31 cellular contexts compared by ENCODE assay signal in the genomic region with DNA sequence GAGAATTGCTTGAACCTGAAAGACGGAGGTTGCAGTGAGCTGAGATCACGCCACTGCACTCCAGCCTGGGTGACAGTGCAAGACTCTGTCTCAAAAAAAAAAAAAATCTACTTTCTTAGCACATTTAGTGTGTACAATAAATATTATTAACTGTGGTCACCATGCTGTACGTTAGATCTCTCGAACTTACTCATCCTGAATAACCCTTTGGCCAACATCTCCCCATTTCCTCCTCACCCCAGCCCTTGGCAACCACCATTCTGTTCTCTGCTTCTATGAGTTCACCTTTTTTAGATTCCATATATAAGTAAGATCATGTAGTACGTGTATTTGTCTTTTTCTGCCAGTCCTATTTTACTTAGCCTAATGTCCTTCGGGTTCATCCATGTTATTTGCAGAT. TPM values are rescaled to one million over a fixed set of nuclear protein-coding genes. Genes with fewer than 3 reads are reported as not detected.
DNase-seq lines count a peak whose midpoint lies in the region; ATAC-seq lines count a peak whose summit lies in the region.
"Had no signal": no experiment of that assay in that cellular context is flagged by ENCODE, and none has a peak within 500 bp of the region (broad histone marks: within the 10 kb centered on the region; RNA-seq: fewer than 3 reads in every experiment).

No MANE protein-coding gene starts in this region.

- H3K36me3 Mint-ChIP-seq in activated naive CD8-positive, alpha-beta T cell, result peaks cover 15% of the 10 kb centered on the region
- H3K36me3 Mint-ChIP-seq in activated naive CD8-positive, alpha-beta T cell treated with anti-CD3 and anti-CD28 coated beads, Interleukin-2, amount 50 U/mL, for 24 hours (ENCODE audit: low read depth), result peaks cover 28% of the 10 kb centered on the region
- peaks cover 33% of the 10 kb centered on the region for H3K36me3 Mint-ChIP-seq in activated T-helper 1 cell treated with anti-CD3 and anti-CD28 coated beads, Interleukin-12 subunit alpha, Interleukin-12 subunit beta, Interleukin-2, Interleukin-4 antibody, amounts not matched to agents 30 ng/mL and 10 ng/mL and 1 ng/mL, durations not matched to agents 14 hours and 24 hours and 36 hours (ENCODE audit: low read depth)
- H3K36me3 Mint-ChIP-seq: immature natural killer cell had no signal

- H3K9me3 Mint-ChIP-seq in activated naive CD8-positive, alpha-beta T cell (ENCODE audit: low read depth), result no peaks in the 10 kb centered on the region
- H3K9me3 Mint-ChIP-seq in activated naive CD8-positive, alpha-beta T cell treated with anti-CD3 and anti-CD28 coated beads, Interleukin-2, amount 50 U/mL, for 24 hours, result no peaks in the 10 kb centered on the region
- no peaks in the 10 kb centered on the region for H3K9me3 Mint-ChIP-seq in activated T-helper 1 cell treated with anti-CD3 and anti-CD28 coated beads, Interleukin-12 subunit alpha, Interleukin-12 subunit beta, Interleukin-2, Interleukin-4 antibody, amounts not matched to agents 30 ng/mL and 10 ng/mL and 1 ng/mL, durations not matched to agents 14 hours and 24 hours and 36 hours
- H3K9me3 Mint-ChIP-seq: central memory CD8-positive, alpha-beta T cell; GM23338; immature natural killer cell had no signal

- H3K27me3 Mint-ChIP-seq in activated naive CD8-positive, alpha-beta T cell, result no peaks in the 10 kb centered on the region
- no peaks in the 10 kb centered on the region for H3K27me3 Mint-ChIP-seq in activated naive CD8-positive, alpha-beta T cell treated with anti-CD3 and anti-CD28 coated beads, Interleukin-2, amount 50 U/mL, for 24 hours
- H3K27me3 Mint-ChIP-seq in activated T-helper 1 cell treated with anti-CD3 and anti-CD28 coated beads, Interleukin-12 subunit alpha, Interleukin-12 subunit beta, Interleukin-2, Interleukin-4 antibody, amounts not matched to agents 30 ng/mL and 10 ng/mL and 1 ng/mL, durations not matched to agents 14 hours and 24 hours and 36 hours (ENCODE audit: insufficient read depth), result no peaks in the 10 kb centered on the region
- H3K27me3 Mint-ChIP-seq: central memory CD8-positive, alpha-beta T cell had no signal

- intact Hi-C loops in activated T-helper 1 cell treated with anti-CD3 and anti-CD28 coated beads, Interleukin-12 subunit alpha, Interleukin-12 subunit beta, Interleukin-2, Interleukin-4 antibody, amounts not matched to agents 30 ng/mL and 10 ng/mL and 1 ng/mL, durations not matched to agents 14 hours and 24 hours and 36 hours (cut with micrococcal nuclease), result no loop called here
- intact Hi-C loops in head of caudate nucleus (cut with DNase I), result no loop called here

- peak overlapping the region; percentile 30 for H3K27ac Mint-ChIP-seq in activated naive CD8-positive, alpha-beta T cell
- no peak overlapping the region for H3K27ac Mint-ChIP-seq in activated naive CD8-positive, alpha-beta T cell treated with anti-CD3 and anti-CD28 coated beads, Interleukin-2, amount 50 U/mL, for 24 hours
- peak overlapping the region; percentile 6 for H3K27ac Mint-ChIP-seq in activated T-helper 1 cell treated with anti-CD3 and anti-CD28 coated beads, Interleukin-12 subunit alpha, Interleukin-12 subunit beta, Interleukin-2, Interleukin-4 antibody, amounts not matched to agents 30 ng/mL and 10 ng/mL and 1 ng/mL, durations not matched to agents 14 hours and 24 hours and 36 hours
- H3K27ac Mint-ChIP-seq: GM23338 had no signal

- no peak for ATAC-seq in activated naive CD8-positive, alpha-beta T cell treated with anti-CD3 and anti-CD28 coated beads, Interleukin-2, amount 50 U/mL, for 24 hours
- ATAC-seq in HG02870 (IDR thresholded peaks at IDR 0.05; ENCODE audit: unreplicated experiment), result peak; percentile 82
- ATAC-seq: A549, gastroesophageal sphincter, GM23338, left lobe of liver, right lobe of liver had no signal

- no peak for DNase-seq in activated naive CD8-positive, alpha-beta T cell treated with anti-CD3 and anti-CD28 coated beads, Interleukin-2, amount 50 U/mL, for 24 hours
- no peak for DNase-seq in activated T-helper 1 cell treated with anti-CD3 and anti-CD28 coated beads, Interleukin-12 subunit alpha, Interleukin-12 subunit beta, Interleukin-2, Interleukin-4 antibody, amounts not matched to agents 30 ng/mL and 10 ng/mL and 1 ng/mL, durations not matched to agents 14 hours and 24 hours and 36 hours (ENCODE audit: low spot score)
- DNase-seq in stimulated activated CD4-positive, alpha-beta T cell treated with anti-CD3 and anti-CD28 coated beads, Interleukin-15, amount 100 ng/mL, for 24 hours, result no peak
- DNase-seq in DMS53 treated with DMSO at 0.1 percent for 48 hours (lab: John Stamatoyannopoulos, UW; ENCODE audit: unreplicated experiment) (no peak), DMS153 treated with DMSO at 0.1 percent for 48 hours (lab: John Stamatoyannopoulos, UW; ENCODE audit: unreplicated experiment) (no peak), head of caudate nucleus (no peak)
- DNase-seq: activated CD4-positive, alpha-beta T cell treated with anti-CD3 and anti-CD28 coated beads, Interleukin-2, amount 50 U/mL, for 48 hours; activated effector memory CD4-positive, alpha-beta T cell treated with anti-CD3 and anti-CD28 coated beads, Interleukin-2, amount 50 U/mL, for 16 hours; AML-193; DMS53; hypothalamus; immature natural killer cell; mesenchymal stem cell; NCI-H1105 treated with DMSO at 0.1 percent for 48 hours; NCI-H2029 treated with DMSO at 0.1 percent for 48 hours; NCI-H526; NK-92 treated with Interleukin-12 subunit alpha and Interleukin-12 subunit beta, amount 100 ng/mL, for 24 hours; right lobe of liver; Right ventricle myocardium superior; stimulated activated CD4-positive, alpha-beta T cell treated with anti-CD3 and anti-CD28 coated beads, Interleukin-12 subunit alpha, Interleukin-12 subunit beta, amount 100 ng/mL, for 4 hours; stimulated activated CD4-positive, alpha-beta T cell treated with anti-CD3 and anti-CD28 coated beads, Interleukin-4, amount 100 ng/mL, for 4 hours; stimulated activated naive CD4-positive, alpha-beta T cell; testis; WERI-Rb-1 had no signal

- no peak overlapping the region for H3K4me3 Mint-ChIP-seq in activated naive CD8-positive, alpha-beta T cell
- H3K4me3 Mint-ChIP-seq in activated naive CD8-positive, alpha-beta T cell treated with anti-CD3 and anti-CD28 coated beads, Interleukin-2, amount 50 U/mL, for 24 hours, result no peak overlapping the region
- H3K4me3 Mint-ChIP-seq in activated T-helper 1 cell treated with anti-CD3 and anti-CD28 coated beads, Interleukin-12 subunit alpha, Interleukin-12 subunit beta, Interleukin-2, Interleukin-4 antibody, amounts not matched to agents 30 ng/mL and 10 ng/mL and 1 ng/mL, durations not matched to agents 14 hours and 24 hours and 36 hours, result no peak overlapping the region
- H3K4me3 Mint-ChIP-seq: central memory CD8-positive, alpha-beta T cell; GM23338 had no signal

- H3K4me1 Mint-ChIP-seq in activated naive CD8-positive, alpha-beta T cell (ENCODE audit: low read depth), result peaks cover 46% of the 10 kb centered on the region
- H3K4me1 Mint-ChIP-seq in activated naive CD8-positive, alpha-beta T cell treated with anti-CD3 and anti-CD28 coated beads, Interleukin-2, amount 50 U/mL, for 24 hours, result peaks cover 36% of the 10 kb centered on the region
- H3K4me1 Mint-ChIP-seq in activated T-helper 1 cell treated with anti-CD3 and anti-CD28 coated beads, Interleukin-12 subunit alpha, Interleukin-12 subunit beta, Interleukin-2, Interleukin-4 antibody, amounts not matched to agents 30 ng/mL and 10 ng/mL and 1 ng/mL, durations not matched to agents 14 hours and 24 hours and 36 hours (ENCODE audit: low read depth), result peaks cover 54% of the 10 kb centered on the region

RNA-seq across cellular contexts. Expression of a gene that starts 13.4 kb away (rescaled TPM):
- 181 and 182 TPM in 2 replicates for total RNA-seq in activated T-helper 1 cell treated with anti-CD3 and anti-CD28 coated beads, Interleukin-12 subunit alpha, Interleukin-12 subunit beta, Interleukin-2, Interleukin-4 antibody, amounts not matched to agents 30 ng/mL and 10 ng/mL and 1 ng/mL, durations not matched to agents 14 hours and 24 hours and 36 hours
